11 cellular contexts compared by ENCODE assay signal in the genomic region with DNA sequence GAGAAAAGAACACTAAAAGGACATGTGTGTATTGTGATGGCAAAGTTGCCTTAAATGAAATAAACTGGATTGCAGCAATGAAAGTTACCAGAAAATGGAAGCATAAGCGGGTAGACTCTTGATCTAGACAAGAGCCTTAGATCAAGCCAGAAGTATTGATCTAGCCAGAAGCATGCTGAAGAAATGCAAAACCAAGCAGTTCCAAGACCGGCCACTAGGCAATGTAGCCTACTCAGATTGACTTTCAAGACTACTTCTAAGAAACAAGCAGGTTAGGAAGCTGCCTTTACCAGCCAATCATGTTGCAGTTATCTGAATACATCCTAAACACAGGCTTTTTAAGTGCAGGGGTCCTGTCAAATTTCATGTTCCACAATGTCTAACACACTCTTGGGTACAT. TPM values are rescaled to one million over a fixed set of nuclear protein-coding genes. Genes with fewer than 3 reads are reported as not detected.
DNase-seq lines count a peak whose midpoint lies in the region; ATAC-seq and TF ChIP-seq lines count a peak whose summit lies in the region.
"Had no signal": no experiment of that assay in that cellular context is flagged by ENCODE, and none has a peak within 500 bp of the region (broad histone marks: within the 10 kb centered on the region; RNA-seq: fewer than 3 reads in every experiment).

No MANE protein-coding gene starts in this region.

- no peak for TF ChIP-seq POLR2A in lower leg skin (IDR thresholded peaks at IDR 0.05)

- no peak overlapping the region for H3K4me3 Mint-ChIP-seq in effector memory CD8-positive, alpha-beta T cell
- H3K4me3 Mint-ChIP-seq: activated CD4-positive, alpha-beta T cell treated with anti-CD3 and anti-CD28 coated beads, Interleukin-2, amount 10 ng/mL, durations not matched to agents 7 days and 5 days had no signal

- ATAC-seq in GM21529 (IDR thresholded peaks at IDR 0.05; ENCODE audit: unreplicated experiment): peak; percentile 73
- no peak for ATAC-seq in effector memory CD8-positive, alpha-beta T cell (replicated peaks)
- ATAC-seq: upper lobe of right lung had no signal

- H3K27me3 Mint-ChIP-seq in effector memory CD8-positive, alpha-beta T cell: no peaks in the 10 kb centered on the region
- H3K27me3 Mint-ChIP-seq: activated CD4-positive, alpha-beta T cell treated with anti-CD3 and anti-CD28 coated beads, Interleukin-2, amount 10 ng/mL, durations not matched to agents 7 days and 5 days had no signal

- TF ChIP-seq CTCF in GM12865 (IDR thresholded peaks at IDR 0.05; ENCODE audit: insufficient read depth, low read depth, low read length, missing control alignments): peak; percentile 47
- TF ChIP-seq CTCF in LNCaP clone FGC (IDR thresholded peaks at IDR 0.05; ENCODE audit: control insufficient read depth, extremely low read depth, insufficient read depth): peak; percentile 31; the same call in 1 of the 2 replicates
- TF ChIP-seq CTCF in lower leg skin (IDR thresholded peaks at IDR 0.05): no peak

- WGBS in lower leg skin, 2 donors: 75 to 83% methylated on average over 2 of the region's 2 CpGs

- intact Hi-C loops in lower leg skin (cut with DNase I; ENCODE audit: low total_unique reads): no loop called here

- H3K27ac Mint-ChIP-seq in effector memory CD8-positive, alpha-beta T cell: no peak overlapping the region
- H3K27ac Mint-ChIP-seq: activated CD4-positive, alpha-beta T cell treated with anti-CD3 and anti-CD28 coated beads, Interleukin-2, amount 10 ng/mL, durations not matched to agents 7 days and 5 days had no signal

- peaks cover 0 to 6% of the 10 kb centered on the region in 2 donors for H3K9me3 Mint-ChIP-seq in effector memory CD8-positive, alpha-beta T cell
- H3K9me3 Mint-ChIP-seq: activated CD4-positive, alpha-beta T cell treated with anti-CD3 and anti-CD28 coated beads, Interleukin-2, amount 10 ng/mL, durations not matched to agents 7 days and 5 days had no signal

- DNase-seq in GM12865 (ENCODE audit: low read depth) (peak; percentile 41), LNCaP clone FGC (ENCODE audit: low read depth) (no peak), iPS DF 19.7 (ENCODE audit: low read depth, low spot score) (peak; percentile 70), NCI-H345 treated with DMSO at 0.1 percent for 48 hours (lab: John Stamatoyannopoulos, UW; ENCODE audit: unreplicated experiment) (no peak), lower leg skin (ENCODE audit: low spot score in 2 of 2) (no peak)
- no peak for DNase-seq in effector memory CD8-positive, alpha-beta T cell
- DNase-seq in stimulated activated CD4-positive, alpha-beta T cell treated with anti-CD3 and anti-CD28 coated beads, Interleukin-4, amount 100 ng/mL, for 24 hours: no peak
- DNase-seq: activated CD4-positive, alpha-beta T cell treated with anti-CD3 and anti-CD28 coated beads, Interleukin-2, amount 10 ng/mL, durations not matched to agents 7 days and 5 days; NCI-H524 treated with DMSO at 0.1 percent for 48 hours; upper lobe of right lung had no signal

- no peak overlapping the region for H3K4me3 ChIP-seq in GM12865 (ENCODE audit: low read depth, low read length)
- H3K4me3 ChIP-seq in LNCaP clone FGC (ENCODE audit: low read depth, low read length): no peak overlapping the region
- no peak overlapping the region for H3K4me3 ChIP-seq in lower leg skin (ENCODE audit: low read depth, poor library complexity, severe bottlenecking)
- H3K4me3 ChIP-seq: upper lobe of right lung had no signal

- no peaks in the 10 kb centered on the region for H3K36me3 Mint-ChIP-seq in effector memory CD8-positive, alpha-beta T cell (ENCODE audit: insufficient read depth)

- H3K4me1 Mint-ChIP-seq in effector memory CD8-positive, alpha-beta T cell (ENCODE audit: low read depth in 2 of 2): no peaks in the 10 kb centered on the region
- H3K4me1 Mint-ChIP-seq: activated CD4-positive, alpha-beta T cell treated with anti-CD3 and anti-CD28 coated beads, Interleukin-2, amount 10 ng/mL, durations not matched to agents 7 days and 5 days had no signal

RNA-seq across cellular contexts. Expression of a gene that starts 54.6 kb away (rescaled TPM):
- total RNA-seq in lower leg skin: under 1 TPM in 2 of 4 donors, not detected in 2; 0.23 to 0.56 TPM
- total RNA-seq: activated CD4-positive, alpha-beta T cell treated with anti-CD3 and anti-CD28 coated beads, Interleukin-2, amount 10 ng/mL, durations not matched to agents 7 days and 5 days had no signal

Comparison
In these comparisons a context has a peak if more than half of its experiments do, and no peak if none do; other contexts are left out.
1. DNase-seq: peak in GM12865 (single experiment) and iPS DF 19.7 (single experiment); none in LNCaP clone FGC (single experiment), NCI-H345 treated with DMSO at 0.1 percent for 48 hours (single experiment), lower leg skin (0 of 2), effector memory CD8-positive, alpha-beta T cell (0 of 3) and stimulated activated CD4-positive, alpha-beta T cell treated with anti-CD3 and anti-CD28 coated beads, Interleukin-4, amount 100 ng/mL, for 24 hours (single experiment).
2. CTCF ChIP-seq: peak in GM12865 (single experiment) and LNCaP clone FGC (single experiment); none in lower leg skin (0 of 3).